ENCODE assay signal across 8 cellular contexts in genomic region chr11:12200359-12201015, GRCh38.
A peak's percentile ranks its signal among the peaks of the same experiment; 100 is the strongest.
DNase-seq lines count a peak whose midpoint lies in the region; ATAC-seq and TF ChIP-seq lines count a peak whose summit lies in the region.

No MANE protein-coding gene starts in this region.

- CTCF ChIA-PET in MCF 10A (lab: Yijun Ruan, JAX) = interaction anchor here (0.5 to 2.3 kb wide), 8 partner anchors 9 to 153 kb away, joined by 3 to 8 read pairs (median 3); no protein-coding TSS in a partner anchor

- no peaks in the 10 kb centered on the region for H3K27me3 ChIP-seq in lung (ENCODE audit: control insufficient read depth, insufficient read depth)

- POLR2A ChIA-PET in MCF 10A (lab: Yijun Ruan, JAX) = interaction anchor here (0.9 to 1.1 kb wide), 3 partner anchors 10 to 74 kb away, joined by 3 read pairs; no protein-coding TSS in a partner anchor

- ATAC-seq in lung (ENCODE audit: insufficient read depth, low FRiP score) (no peak), GM19455 (IDR thresholded peaks at IDR 0.05; ENCODE audit: unreplicated experiment) (no peak)

- DNase-seq in AG08396 (ENCODE audit: low spot score) (peak; percentile 39), HS-5 (ENCODE audit: low read depth) (peak; percentile 58), MCF 10A (ENCODE audit: unreplicated experiment) (peak; percentile 65), lung (ENCODE audit: low spot score) (no peak), GF-D8 (lab: John Stamatoyannopoulos, UW) (no peak), hypothalamus (lab: John Stamatoyannopoulos, UW) (no peak)
- DNase-seq in activated naive CD4-positive, alpha-beta T cell (lab: John Stamatoyannopoulos, UW) = no peak

- no peak overlapping the region for H3K4me3 ChIP-seq in lung

- H3K9me3 ChIP-seq in lung (ENCODE audit: control insufficient read depth in 2 of 2, insufficient read depth in 1 of 2, low read length in 1 of 2) = no peaks in the 10 kb centered on the region

- H3K27ac Mint-ChIP-seq in MCF 10A (ENCODE audit: low read depth, unreplicated experiment) = peak overlapping the region; percentile 72

- H3K27ac ChIP-seq in lung (ENCODE audit: low read depth in 1 of 2, low read length in 1 of 2) = peak overlapping the region; percentile 68 to 87

- intact Hi-C loops in MCF 10A (cut with micrococcal nuclease) = loop anchor here (10.0 kb wide), 1 partner anchor 1064 kb away; no protein-coding TSS in a partner anchor

- H3K36me3 Mint-ChIP-seq in MCF 10A (ENCODE audit: insufficient read depth, unreplicated experiment) = no peaks in the 10 kb centered on the region

- peaks cover 19 to 25% of the 10 kb centered on the region in 2 donors for H3K4me1 ChIP-seq in lung (ENCODE audit: control insufficient read depth in 2 of 2, insufficient read depth in 2 of 2, low read length in 2 of 2)

- H3K9me3 Mint-ChIP-seq in MCF 10A (ENCODE audit: unreplicated experiment) = no peaks in the 10 kb centered on the region

- no peak for TF ChIP-seq CTCF in MCF 10A (IDR thresholded peaks at IDR 0.05; ENCODE audit: unreplicated experiment)
- TF ChIP-seq CTCF in lung (IDR thresholded peaks at IDR 0.05; ENCODE audit: control extremely low read depth, extremely low read depth) = no peak

- H3K36me3 ChIP-seq in lung (ENCODE audit: control insufficient read depth in 2 of 2, insufficient read depth in 2 of 2, low read length in 2 of 2) = peaks cover 5 to 8% of the 10 kb centered on the region in 2 donors

- no peak overlapping the region for H3K4me3 Mint-ChIP-seq in MCF 10A (ENCODE audit: unreplicated experiment)

- no TSS peak for BruUV-seq in MCF 10A (replicated peaks; lab: Mats Ljungman, UMichigan)

- peaks cover 14% of the 10 kb centered on the region for H3K4me1 Mint-ChIP-seq in MCF 10A (ENCODE audit: insufficient read depth, unreplicated experiment)

- no peaks in the 10 kb centered on the region for H3K27me3 Mint-ChIP-seq in MCF 10A (ENCODE audit: insufficient read depth, unreplicated experiment)

- WGBS in lung, 2 donors = 50% methylated on average over 12 of the region's 12 CpGs

Comparison
In these comparisons a context has a peak if more than half of its experiments do, and no peak if none do; other contexts are left out.
1. DNase-seq: peak in AG08396 (single experiment), HS-5 (single experiment) and MCF 10A (single experiment); none in lung (single experiment), GF-D8 (single experiment), activated naive CD4-positive, alpha-beta T cell (0 of 4) and hypothalamus (0 of 51).